ENCODE assay signal across 1 cellular context in the genomic region with DNA sequence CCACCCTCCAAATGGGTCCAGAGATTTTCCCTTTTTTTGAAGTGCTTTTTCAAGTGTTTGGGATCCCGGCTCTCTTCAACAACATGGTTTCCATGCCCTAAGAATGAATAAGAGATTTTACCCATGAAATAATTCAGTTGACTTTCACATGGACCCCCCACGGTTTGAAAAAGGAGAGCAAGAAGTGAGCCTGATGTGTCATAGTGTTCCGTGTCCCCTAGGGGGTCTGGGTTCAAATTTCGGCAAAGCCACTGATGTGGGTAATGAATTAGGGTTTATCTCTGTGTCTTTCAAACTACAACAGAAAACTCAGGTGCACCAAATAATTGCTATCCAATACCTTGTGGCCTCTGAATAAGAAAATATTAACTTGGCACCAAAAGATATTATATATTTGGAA.
TF ChIP-seq lines count a peak whose summit lies in the region.

No MANE protein-coding gene starts in this region.

TF ChIP-seq in IMR-90, 13 proteins besides CTCF, POLR2A, EP300 and RAD21 (continued from another document):
- TF ChIP-seq NFE2L2 (IDR thresholded peaks at IDR 0.05; ENCODE audit: low read depth, low read length) (no peak), CHD1 (IDR thresholded peaks at IDR 0.05; ENCODE audit: low read depth, low read length) (no peak), MAFK (IDR thresholded peaks at IDR 0.05; ENCODE audit: low read depth, low read length) (no peak), FOS (IDR thresholded peaks at IDR 0.05; ENCODE audit: low read depth, low read length) (no peak), MAZ (IDR thresholded peaks at IDR 0.05; ENCODE audit: borderline replicate concordance, low read depth, low read length) (no peak), CEBPB (IDR thresholded peaks at IDR 0.05; ENCODE audit: low read depth, low read length) (no peak), SMC3 (IDR thresholded peaks at IDR 0.05; ENCODE audit: low read depth, low read length) (no peak)
- TF ChIP-seq, protein P1, sequence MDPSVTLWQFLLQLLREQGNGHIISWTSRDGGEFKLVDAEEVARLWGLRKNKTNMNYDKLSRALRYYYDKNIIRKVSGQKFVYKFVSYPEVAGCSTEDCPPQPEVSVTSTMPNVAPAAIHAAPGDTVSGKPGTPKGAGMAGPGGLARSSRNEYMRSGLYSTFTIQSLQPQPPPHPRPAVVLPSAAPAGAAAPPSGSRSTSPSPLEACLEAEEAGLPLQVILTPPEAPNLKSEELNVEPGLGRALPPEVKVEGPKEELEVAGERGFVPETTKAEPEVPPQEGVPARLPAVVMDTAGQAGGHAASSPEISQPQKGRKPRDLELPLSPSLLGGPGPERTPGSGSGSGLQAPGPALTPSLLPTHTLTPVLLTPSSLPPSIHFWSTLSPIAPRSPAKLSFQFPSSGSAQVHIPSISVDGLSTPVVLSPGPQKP (IDR thresholded peaks at IDR 0.05; ENCODE audit: borderline replicate concordance, low read depth, low read length), result no peak
